Comparison of ENCODE assay signal across 9 cellular contexts in genomic region chr2:175628243-175628642, GRCh38.
"Had no signal": no experiment of that assay in that cellular context is flagged by ENCODE, and none has a peak within 500 bp of the region (broad histone marks: within the 10 kb centered on the region; RNA-seq: fewer than 3 reads in every experiment).

No MANE protein-coding gene starts in this region.

- H3K4me1 ChIP-seq: HAP-1 had no signal

- H3K4me2 ChIP-seq: GM23338 had no signal

- H3K27ac ChIP-seq: GM23248 had no signal

- H3K4me3 Mint-ChIP-seq: GM23338, H9, HFFc6 had no signal

- DNase-seq: GOT3, H7, H9, HCEC 1CT, HFFc6 had no signal

- H3K27ac Mint-ChIP-seq: GM23338, H9, HFFc6 had no signal

- ATAC-seq: GM23338, HCT116 had no signal

- H3K9me3 Mint-ChIP-seq: GM23338, H9 had no signal

- H3K9ac ChIP-seq: GM23248 had no signal

- H3K36me3 ChIP-seq: HAP-1 had no signal

- H3K4me3 ChIP-seq: GM23248, GM23338, HAP-1 had no signal

- H3K9me3 ChIP-seq: HAP-1 had no signal

- H2AFZ ChIP-seq: GM23248, GM23338 had no signal
